6 cellular contexts compared by ENCODE assay signal in the genomic region with DNA sequence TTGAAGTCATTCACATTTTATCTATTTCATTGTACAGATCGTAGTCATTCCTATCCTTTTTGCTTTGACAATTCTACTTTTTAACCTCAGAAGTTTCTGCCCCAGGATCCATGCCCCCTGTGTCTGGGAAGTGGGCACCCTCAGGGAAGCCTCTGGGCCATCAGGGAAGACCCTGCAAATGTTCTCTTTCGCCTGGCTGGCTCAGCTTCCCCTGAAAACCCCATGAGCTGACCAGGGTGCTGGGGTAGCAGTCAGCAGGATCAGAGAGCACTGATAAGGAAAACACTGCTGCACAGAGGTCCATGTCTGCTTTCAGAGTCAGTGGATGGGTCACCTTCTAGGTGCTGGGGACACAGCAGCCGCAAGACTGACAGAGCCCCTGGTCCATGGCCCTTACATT. TPM values are rescaled to one million over a fixed set of nuclear protein-coding genes. Genes with fewer than 3 reads are reported as not detected.
"Had no signal": no experiment of that assay in that cellular context is flagged by ENCODE, and none has a peak within 500 bp of the region (broad histone marks: within the 10 kb centered on the region; RNA-seq: fewer than 3 reads in every experiment).

No MANE protein-coding gene starts in this region.

- H3K4me1 Mint-ChIP-seq: IgD-negative memory B cell had no signal

- DNase-seq: IMR-90, KBM-7 had no signal

- H3K4me3 ChIP-seq: K562 had no signal

- H3K4me3 Mint-ChIP-seq: IgD-negative memory B cell had no signal

- H3K27ac ChIP-seq: HL-60 had no signal

- H3K27ac Mint-ChIP-seq: IgD-negative memory B cell had no signal

RNA-seq across cellular contexts. Expression of a gene that starts 23.8 kb away (rescaled TPM):
- total RNA-seq: HT-29 had no signal

RNA-seq across cellular contexts. Expression of a gene that starts 57.6 kb away (rescaled TPM):
- total RNA-seq: HT-29 had no signal
